In genomic region chr10:93481213-93481930, GRCh38 we compare ENCODE assay signal across 1 cellular context.
TF ChIP-seq lines count a peak whose summit lies in the region.

No MANE protein-coding gene starts in this region.

TF ChIP-seq in WTC11, 78 proteins besides CTCF, POLR2A, EP300 and RAD21 (continued from another document):
- no peak for TF ChIP-seq PRRX2 (CRISPR knock-in tag; IDR thresholded peaks at IDR 0.05)
- TF ChIP-seq SMAD4 (CRISPR knock-in tag; IDR thresholded peaks at IDR 0.05) = no peak
- TF ChIP-seq GRHL2 (CRISPR knock-in tag; IDR thresholded peaks at IDR 0.05; ENCODE audit: insufficient replicate concordance, severe bottlenecking) = no peak
- TF ChIP-seq AR (CRISPR knock-in tag; IDR thresholded peaks at IDR 0.05) = no peak
- TF ChIP-seq GABPB1 (CRISPR knock-in tag; IDR thresholded peaks at IDR 0.05) = no peak
- no peak for TF ChIP-seq STAT6 (CRISPR knock-in tag; conservative IDR thresholded peaks at IDR 0.05; ENCODE audit: low read depth)
- no peak for TF ChIP-seq NFE2L1 (CRISPR knock-in tag; IDR thresholded peaks at IDR 0.05)
- TF ChIP-seq CBFB (CRISPR knock-in tag; IDR thresholded peaks at IDR 0.05; ENCODE audit: low read depth) = no peak
- TF ChIP-seq ARID4B (CRISPR knock-in tag; IDR thresholded peaks at IDR 0.05; ENCODE audit: borderline replicate concordance) = no peak
- no peak for TF ChIP-seq TP53 (CRISPR knock-in tag; IDR thresholded peaks at IDR 0.05)
- TF ChIP-seq FOXP1 (CRISPR knock-in tag; IDR thresholded peaks at IDR 0.05; ENCODE audit: borderline replicate concordance) = no peak
- no peak for TF ChIP-seq MAX (CRISPR knock-in tag; IDR thresholded peaks at IDR 0.05)
- no peak for TF ChIP-seq E2F5 (CRISPR knock-in tag; IDR thresholded peaks at IDR 0.05)
TF ChIP-seq in WTC11: peak in this region for 0.
